In genomic region chr4:1504786-1505500, GRCh38 we compare ENCODE assay signal across 1 cellular context.
TF ChIP-seq lines count a peak whose summit lies in the region.

No MANE protein-coding gene starts in this region.

TF ChIP-seq in H1, 55 proteins besides CTCF, POLR2A, EP300 and RAD21:
- no peak for TF ChIP-seq E2F6 (IDR thresholded peaks at IDR 0.05)
- no peak for TF ChIP-seq POU5F1 (IDR thresholded peaks at IDR 0.05; ENCODE audit: low read depth, low read length)
- TF ChIP-seq RNF2 (IDR thresholded peaks at IDR 0.05; ENCODE audit: borderline replicate concordance, low read depth, low read length, missing control alignments, poor library complexity, severe bottlenecking): no peak
- no peak for TF ChIP-seq CBX5 (IDR thresholded peaks at IDR 0.05; ENCODE audit: low read depth, low read length)
- no peak for TF ChIP-seq MAFK (IDR thresholded peaks at IDR 0.05; ENCODE audit: low read depth, low read length)
- no peak for TF ChIP-seq SP2 (IDR thresholded peaks at IDR 0.05; ENCODE audit: low read length)
- no peak for TF ChIP-seq CBX8 (IDR thresholded peaks at IDR 0.05; ENCODE audit: borderline replicate concordance, low read depth, low read length)
- no peak for TF ChIP-seq NRF1 (IDR thresholded peaks at IDR 0.05; ENCODE audit: low read depth, low read length)
- TF ChIP-seq EZH2 (IDR thresholded peaks at IDR 0.05; ENCODE audit: low read depth, low read length, severe bottlenecking): no peak
- TF ChIP-seq HDAC2 (IDR thresholded peaks at IDR 0.05; ENCODE audit: borderline replicate concordance in 1 of 2, low read depth in 2 of 2, low read length in 2 of 2): no peak
- TF ChIP-seq CTBP2 (IDR thresholded peaks at IDR 0.05; ENCODE audit: borderline replicate concordance, insufficient read depth, insufficient read length, low read length): no peak
